1 cellular context compared by ENCODE assay signal in the genomic region with DNA sequence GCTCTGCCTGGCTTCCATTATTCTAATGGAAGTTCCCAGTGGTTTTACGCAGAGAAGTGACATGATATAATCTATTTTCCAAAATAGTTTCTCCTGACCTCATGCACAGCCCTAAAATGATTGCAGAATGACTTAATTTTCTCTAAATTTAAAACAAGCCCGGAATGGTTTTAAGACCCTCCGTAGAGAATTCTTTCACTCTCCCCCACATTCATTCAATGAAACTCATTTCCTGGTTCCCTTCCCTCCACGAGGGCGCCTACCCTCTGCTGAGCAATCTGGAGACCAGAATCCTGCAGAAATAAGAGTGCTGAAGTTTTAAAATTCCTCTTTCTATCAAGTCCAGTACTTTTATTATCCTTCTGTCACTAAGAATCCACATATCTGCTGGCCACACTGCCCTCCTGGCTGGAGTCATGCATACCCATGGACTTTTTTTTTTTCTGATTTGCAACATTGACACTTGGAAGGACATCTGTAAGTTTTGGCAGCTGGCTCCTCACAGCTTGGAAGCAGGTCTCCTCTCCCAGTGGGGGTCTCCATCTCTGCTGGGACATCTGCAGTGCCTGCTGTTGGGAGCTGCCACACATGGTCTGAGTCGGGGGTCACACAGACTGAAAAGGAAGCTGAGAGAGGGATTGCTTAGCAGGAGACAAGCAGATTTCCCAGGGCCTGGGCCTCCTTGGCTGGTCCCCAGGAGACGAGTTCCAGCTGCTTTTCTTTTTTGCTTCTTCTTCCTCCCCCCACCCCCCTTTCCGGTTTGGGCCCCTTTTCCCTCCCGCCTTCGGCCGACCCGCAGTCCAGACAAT.
TF ChIP-seq lines count a peak whose summit lies in the region.

No MANE protein-coding gene starts in this region.

TF ChIP-seq in GM23338, 12 proteins besides CTCF, POLR2A, EP300 and RAD21 (continued from another document):
- TF ChIP-seq, protein P1, sequence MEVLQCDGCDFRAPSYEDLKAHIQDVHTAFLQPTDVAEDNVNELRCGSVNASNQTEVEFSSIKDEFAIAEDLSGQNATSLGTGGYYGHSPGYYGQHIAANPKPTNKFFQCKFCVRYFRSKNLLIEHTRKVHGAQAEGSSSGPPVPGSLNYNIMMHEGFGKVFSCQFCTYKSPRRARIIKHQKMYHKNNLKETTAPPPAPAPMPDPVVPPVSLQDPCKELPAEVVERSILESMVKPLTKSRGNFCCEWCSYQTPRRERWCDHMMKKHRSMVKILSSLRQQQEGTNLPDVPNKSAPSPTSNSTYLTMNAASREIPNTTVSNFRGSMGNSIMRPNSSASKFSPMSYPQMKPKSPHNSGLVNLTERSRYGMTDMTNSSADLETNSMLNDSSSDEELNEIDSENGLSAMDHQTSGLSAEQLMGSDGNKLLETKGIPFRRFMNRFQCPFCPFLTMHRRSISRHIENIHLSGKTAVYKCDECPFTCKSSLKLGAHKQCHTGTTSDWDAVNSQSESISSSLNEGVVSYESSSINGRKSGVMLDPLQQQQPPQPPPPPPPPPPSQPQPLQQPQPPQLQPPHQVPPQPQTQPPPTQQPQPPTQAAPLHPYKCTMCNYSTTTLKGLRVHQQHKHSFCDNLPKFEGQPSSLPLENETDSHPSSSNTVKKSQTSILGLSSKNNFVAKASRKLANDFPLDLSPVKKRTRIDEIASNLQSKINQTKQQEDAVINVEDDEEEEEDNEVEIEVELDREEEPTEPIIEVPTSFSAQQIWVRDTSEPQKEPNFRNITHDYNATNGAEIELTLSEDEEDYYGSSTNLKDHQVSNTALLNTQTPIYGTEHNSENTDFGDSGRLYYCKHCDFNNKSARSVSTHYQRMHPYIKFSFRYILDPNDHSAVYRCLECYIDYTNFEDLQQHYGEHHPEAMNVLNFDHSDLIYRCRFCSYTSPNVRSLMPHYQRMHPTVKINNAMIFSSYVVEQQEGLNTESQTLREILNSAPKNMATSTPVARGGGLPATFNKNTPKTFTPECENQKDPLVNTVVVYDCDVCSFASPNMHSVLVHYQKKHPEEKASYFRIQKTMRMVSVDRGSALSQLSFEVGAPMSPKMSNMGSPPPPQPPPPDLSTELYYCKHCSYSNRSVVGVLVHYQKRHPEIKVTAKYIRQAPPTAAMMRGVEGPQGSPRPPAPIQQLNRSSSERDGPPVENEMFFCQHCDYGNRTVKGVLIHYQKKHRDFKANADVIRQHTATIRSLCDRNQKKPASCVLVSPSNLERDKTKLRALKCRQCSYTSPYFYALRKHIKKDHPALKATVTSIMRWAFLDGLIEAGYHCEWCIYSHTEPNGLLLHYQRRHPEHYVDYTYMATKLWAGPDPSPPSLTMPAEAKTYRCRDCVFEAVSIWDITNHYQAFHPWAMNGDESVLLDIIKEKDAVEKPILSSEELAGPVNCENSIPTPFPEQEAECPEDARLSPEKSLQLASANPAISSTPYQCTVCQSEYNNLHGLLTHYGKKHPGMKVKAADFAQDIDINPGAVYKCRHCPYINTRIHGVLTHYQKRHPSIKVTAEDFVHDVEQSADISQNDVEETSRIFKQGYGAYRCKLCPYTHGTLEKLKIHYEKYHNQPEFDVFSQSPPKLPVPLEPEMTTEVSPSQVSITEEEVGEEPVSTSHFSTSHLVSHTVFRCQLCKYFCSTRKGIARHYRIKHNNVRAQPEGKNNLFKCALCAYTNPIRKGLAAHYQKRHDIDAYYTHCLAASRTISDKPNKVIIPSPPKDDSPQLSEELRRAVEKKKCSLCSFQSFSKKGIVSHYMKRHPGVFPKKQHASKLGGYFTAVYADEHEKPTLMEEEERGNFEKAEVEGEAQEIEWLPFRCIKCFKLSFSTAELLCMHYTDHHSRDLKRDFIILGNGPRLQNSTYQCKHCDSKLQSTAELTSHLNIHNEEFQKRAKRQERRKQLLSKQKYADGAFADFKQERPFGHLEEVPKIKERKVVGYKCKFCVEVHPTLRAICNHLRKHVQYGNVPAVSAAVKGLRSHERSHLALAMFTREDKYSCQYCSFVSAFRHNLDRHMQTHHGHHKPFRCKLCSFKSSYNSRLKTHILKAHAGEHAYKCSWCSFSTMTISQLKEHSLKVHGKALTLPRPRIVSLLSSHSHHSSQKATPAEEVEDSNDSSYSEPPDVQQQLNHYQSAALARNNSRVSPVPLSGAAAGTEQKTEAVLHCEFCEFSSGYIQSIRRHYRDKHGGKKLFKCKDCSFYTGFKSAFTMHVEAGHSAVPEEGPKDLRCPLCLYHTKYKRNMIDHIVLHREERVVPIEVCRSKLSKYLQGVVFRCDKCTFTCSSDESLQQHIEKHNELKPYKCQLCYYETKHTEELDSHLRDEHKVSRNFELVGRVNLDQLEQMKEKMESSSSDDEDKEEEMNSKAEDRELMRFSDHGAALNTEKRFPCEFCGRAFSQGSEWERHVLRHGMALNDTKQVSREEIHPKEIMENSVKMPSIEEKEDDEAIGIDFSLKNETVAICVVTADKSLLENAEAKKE (CRISPR knock-in tag; IDR thresholded peaks at IDR 0.05) = no peak
- TF ChIP-seq ZNF331 (CRISPR knock-in tag; IDR thresholded peaks at IDR 0.05; ENCODE audit: low read depth) = no peak
